8 cellular contexts compared by ENCODE assay signal in the genomic region with DNA sequence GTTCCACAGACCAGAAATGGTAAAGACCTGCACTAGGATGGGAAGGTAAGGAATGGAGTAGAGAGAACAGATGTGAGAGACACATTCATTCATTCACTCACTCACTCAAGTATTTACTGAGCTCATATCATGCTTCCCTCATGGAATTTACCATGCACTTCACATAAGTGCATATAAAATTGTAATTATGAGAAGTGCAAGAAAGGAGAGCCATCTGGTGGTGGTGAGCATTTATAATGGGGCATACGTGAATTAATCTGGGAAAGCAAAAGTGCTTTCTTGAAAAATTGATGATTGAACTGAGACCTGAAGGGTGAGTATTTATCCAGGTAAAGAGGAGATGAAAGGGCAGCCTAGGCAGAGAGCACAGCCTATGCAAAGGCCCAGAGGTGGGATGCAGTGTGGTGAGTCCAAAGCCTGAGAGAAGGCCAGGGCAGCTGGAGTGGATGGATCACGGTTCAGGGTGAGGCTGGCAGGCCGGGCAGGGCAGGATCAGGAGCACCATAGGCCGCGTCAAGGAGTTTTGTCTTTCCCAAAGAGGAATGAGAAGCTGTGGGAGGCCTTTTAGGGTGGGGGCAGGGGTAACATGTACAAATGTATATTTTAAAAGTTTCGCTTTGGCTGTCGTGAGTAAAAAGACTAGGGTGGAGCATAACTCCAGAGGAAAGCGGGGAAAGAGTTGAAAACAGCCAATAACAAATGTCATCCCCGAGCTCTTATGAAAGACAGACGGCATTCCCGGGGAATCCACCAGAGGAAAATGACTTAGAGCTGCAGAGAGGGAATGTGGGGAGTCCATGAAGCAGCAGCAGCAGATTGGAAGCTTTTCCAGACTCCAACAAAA.
DNase-seq lines count a peak whose midpoint lies in the region; ATAC-seq, FAIRE-seq and TF ChIP-seq lines count a peak whose summit lies in the region.
"Not testable (repeated sequence)": the region's sequence is repeated elsewhere in the genome, so short reads cannot be mapped to it uniquely, and the experiment has no call there.

No MANE protein-coding gene starts in this region.

- peak overlapping the region; percentile 89 to 97 for H2BK12ac ChIP-seq in mesenchymal stem cell (ENCODE audit: low read length in 2 of 2)

- not testable (repeated sequence) for H3K4me3 Mint-ChIP-seq in astrocyte (ENCODE audit: unreplicated experiment); stimulated activated memory B cell treated with anti-CD40 and anti-IgM and Interleukin-4, amounts not matched to agents 10 μg/mL and 1 μg/mL and 100 μg/mL, for 72 hours

- H3K4ac ChIP-seq in mesenchymal stem cell (ENCODE audit: low read depth in 1 of 2, low read length in 2 of 2) = peak overlapping the region in 1 of 2 experiments; percentile 67

- not testable (repeated sequence) for H4K20me1 ChIP-seq in astrocyte (ENCODE audit: insufficient read depth, low read length)

- H3K9ac ChIP-seq in astrocyte (ENCODE audit: low read length) = peak overlapping the region; percentile 21
- not testable (repeated sequence) for H3K9ac ChIP-seq in mesenchymal stem cell (ENCODE audit: low read length)

- POLR2A ChIA-PET in Panc1 (lab: Charles Lee) = not testable (repeated sequence)

- not testable (repeated sequence) for TF ChIP-seq POLR2A in NB4 (IDR thresholded peaks at IDR 0.05; ENCODE audit: extremely low read depth, insufficient read length)

- not testable (repeated sequence) for BruUV-seq in Panc1 (replicated peaks; lab: Mats Ljungman, UMichigan)

- H3K18ac ChIP-seq in mesenchymal stem cell (ENCODE audit: low read depth in 1 of 2, low read length in 2 of 2) = peak overlapping the region; percentile 62 to 80

- not testable (repeated sequence) for H3K27me3 ChIP-seq in Panc1 (ENCODE audit: control insufficient read depth, insufficient read depth, low read length); astrocyte (ENCODE audit: insufficient read depth, low read length); mesenchymal stem cell (ENCODE audit: control insufficient read depth in 1 of 2, insufficient read depth in 1 of 2, low read length in 2 of 2)

- H3K27me3 Mint-ChIP-seq in astrocyte (ENCODE audit: low read depth, unreplicated experiment) = peaks cover 16% of the 10 kb centered on the region
- H3K27me3 Mint-ChIP-seq in stimulated activated memory B cell treated with anti-CD40 and anti-IgM and Interleukin-4, amounts not matched to agents 10 μg/mL and 1 μg/mL and 100 μg/mL, for 72 hours = peaks cover 10% of the 10 kb centered on the region

- FAIRE-seq in astrocyte (lab: Jason Lieb, UNC) = not testable (repeated sequence)

- not testable (repeated sequence) for H3K4me1 ChIP-seq in Panc1 (ENCODE audit: control insufficient read depth, insufficient read depth, low read length)
- H3K4me1 ChIP-seq in astrocyte (ENCODE audit: insufficient read depth, low read length) (peaks cover 37% of the 10 kb centered on the region), mesenchymal stem cell (ENCODE audit: control insufficient read depth, insufficient read depth, low read depth, low read length) (peaks cover 39% of the 10 kb centered on the region)

- H3K23ac ChIP-seq in mesenchymal stem cell (ENCODE audit: low read length in 2 of 2) = not testable (repeated sequence)

- peaks cover 43% of the 10 kb centered on the region for H3K4me1 Mint-ChIP-seq in astrocyte (ENCODE audit: low read depth, unreplicated experiment)
- H3K4me1 Mint-ChIP-seq in stimulated activated memory B cell treated with anti-CD40 and anti-IgM and Interleukin-4, amounts not matched to agents 10 μg/mL and 1 μg/mL and 100 μg/mL, for 72 hours = peaks cover 58% of the 10 kb centered on the region

- intact Hi-C loops in Panc1 (cut with micrococcal nuclease; ENCODE audit: unreplicated experiment) = not testable (repeated sequence)

- H2AFZ ChIP-seq in astrocyte (ENCODE audit: low read depth, low read length); mesenchymal stem cell (ENCODE audit: low read depth, low read length): not testable (repeated sequence)

- H3K9me3 ChIP-seq in Panc1 (ENCODE audit: control insufficient read depth, insufficient read depth, low read depth, low read length); astrocyte (ENCODE audit: insufficient read depth, low read depth, low read length); mesenchymal stem cell (ENCODE audit: control insufficient read depth, low read length): not testable (repeated sequence)

- not testable (repeated sequence) for H3K36me3 Mint-ChIP-seq in astrocyte (ENCODE audit: low read depth, unreplicated experiment); stimulated activated memory B cell treated with anti-CD40 and anti-IgM and Interleukin-4, amounts not matched to agents 10 μg/mL and 1 μg/mL and 100 μg/mL, for 72 hours

- H2BK15ac ChIP-seq in mesenchymal stem cell (ENCODE audit: low read depth, poor library complexity, severe bottlenecking) = peak overlapping the region; percentile 48

- TF ChIP-seq CTCF in GM13977 (IDR thresholded peaks at IDR 0.05; ENCODE audit: extremely low read depth, insufficient read depth, missing control alignments) (peak; percentile 16), NB4 (IDR thresholded peaks at IDR 0.05; ENCODE audit: low read depth, low read length) (peak; percentile 19), Panc1 (IDR thresholded peaks at IDR 0.05) (peak; percentile 55; the same call in 1 of the 2 replicates), fibroblast of pulmonary artery (IDR thresholded peaks at IDR 0.05; ENCODE audit: low read length, missing control alignments) (peak; percentile 21)
- not testable (repeated sequence) for TF ChIP-seq CTCF in astrocyte (IDR thresholded peaks at IDR 0.05; ENCODE audit: insufficient read depth, low read depth, low read length)

- H3K14ac ChIP-seq in mesenchymal stem cell (ENCODE audit: low read length in 2 of 2) = peak overlapping the region in 1 of 2 experiments; percentile 41

- H3K36me3 ChIP-seq in Panc1 (ENCODE audit: control insufficient read depth, insufficient read depth, low read length); astrocyte (ENCODE audit: insufficient read depth, low read length); mesenchymal stem cell (ENCODE audit: control insufficient read depth in 1 of 2, insufficient read depth in 2 of 2, low read depth in 1 of 2, low read length in 2 of 2): not testable (repeated sequence)

- H2BK5ac ChIP-seq in mesenchymal stem cell (ENCODE audit: low read depth, low read length, poor library complexity, severe bottlenecking) = not testable (repeated sequence)

- 48% methylated on average over 11 of the region's 11 CpGs for WGBS in mesenchymal stem cell

- H2AK5ac ChIP-seq in mesenchymal stem cell (ENCODE audit: low read length, severe bottlenecking) = peak overlapping the region; percentile 62

- not testable (repeated sequence) for H3K4me3 ChIP-seq in NB4 (ENCODE audit: low read depth, low read length); Panc1 (ENCODE audit: low read depth in 2 of 2, low read length in 2 of 2); astrocyte (ENCODE audit: insufficient read depth, low read depth, low read length); fibroblast of pulmonary artery (replicated peaks; ENCODE audit: low read depth, low read length); mesenchymal stem cell (ENCODE audit: insufficient read depth in 1 of 2, low read depth in 1 of 2, low read length in 2 of 2)

- H2BK120ac ChIP-seq in mesenchymal stem cell (ENCODE audit: low read depth, low read length) = peak overlapping the region; percentile 61

- peak overlapping the region; percentile 84 for H4K8ac ChIP-seq in mesenchymal stem cell (ENCODE audit: low read length)

- H3K9me3 Mint-ChIP-seq in astrocyte (ENCODE audit: unreplicated experiment); stimulated activated memory B cell treated with anti-CD40 and anti-IgM and Interleukin-4, amounts not matched to agents 10 μg/mL and 1 μg/mL and 100 μg/mL, for 72 hours: not testable (repeated sequence)

- peak overlapping the region; percentile 86 for H4K91ac ChIP-seq in mesenchymal stem cell (ENCODE audit: low read length)

- peak overlapping the region; percentile 20 for H3K27ac Mint-ChIP-seq in astrocyte (ENCODE audit: unreplicated experiment)
- H3K27ac Mint-ChIP-seq in stimulated activated memory B cell treated with anti-CD40 and anti-IgM and Interleukin-4, amounts not matched to agents 10 μg/mL and 1 μg/mL and 100 μg/mL, for 72 hours = peak overlapping the region; percentile 86

- H3K4me2 ChIP-seq in astrocyte (ENCODE audit: low read length) = peak overlapping the region; percentile 76
- not testable (repeated sequence) for H3K4me2 ChIP-seq in mesenchymal stem cell (ENCODE audit: low read length, poor library complexity, severe bottlenecking)

- peak; percentile 59; the same call in 1 of the 2 replicates for ATAC-seq in Panc1
- ATAC-seq in stimulated activated memory B cell treated with anti-CD40 and anti-IgM and Interleukin-4, amounts not matched to agents 10 μg/mL and 1 μg/mL and 100 μg/mL, for 72 hours = not testable (repeated sequence)

- not testable (repeated sequence) for H3K27ac ChIP-seq in Panc1 (ENCODE audit: low read length); astrocyte (ENCODE audit: low read depth, low read length)
- H3K27ac ChIP-seq in mesenchymal stem cell (ENCODE audit: low read length, poor library complexity, severe bottlenecking) = peak overlapping the region; percentile 80

- H3K79me1 ChIP-seq in mesenchymal stem cell (replicated peaks; ENCODE audit: low read length, poor library complexity, severe bottlenecking) = not testable (repeated sequence)

- in situ Hi-C loops in GM13977 (cut with MboI; ENCODE audit: low pct_unique_long_range_greater_than_20kb, low sequenced_read_pairs, unreplicated experiment); Panc1 (cut with HindIII; ENCODE audit: low pct_unique_long_range_greater_than_20kb, low sequenced_read_pairs): not testable (repeated sequence)

- CTCF ChIA-PET in Panc1 (lab: Charles Lee) = interaction anchor here (0.6 kb wide), 1 partner anchor 40 kb away, joined by 4 read pairs; no protein-coding TSS in a partner anchor

- not testable (repeated sequence) for H3K79me2 ChIP-seq in astrocyte (ENCODE audit: insufficient read depth, low read length)

- DNase-seq in AML-193 (lab: John Stamatoyannopoulos, UW) (peak; percentile 5 to 15), NB4 (ENCODE audit: low read depth) (peak; percentile 38), fibroblast of pulmonary artery (ENCODE audit: low read depth) (peak; percentile 35), mesenchymal stem cell (peak; percentile 70)
- DNase-seq in GM13977 (ENCODE audit: low spot score); Panc1 (ENCODE audit: low read depth, low spot score); astrocyte (ENCODE audit: low read depth): not testable (repeated sequence)
